10 cellular contexts compared by ENCODE assay signal in the genomic region with DNA sequence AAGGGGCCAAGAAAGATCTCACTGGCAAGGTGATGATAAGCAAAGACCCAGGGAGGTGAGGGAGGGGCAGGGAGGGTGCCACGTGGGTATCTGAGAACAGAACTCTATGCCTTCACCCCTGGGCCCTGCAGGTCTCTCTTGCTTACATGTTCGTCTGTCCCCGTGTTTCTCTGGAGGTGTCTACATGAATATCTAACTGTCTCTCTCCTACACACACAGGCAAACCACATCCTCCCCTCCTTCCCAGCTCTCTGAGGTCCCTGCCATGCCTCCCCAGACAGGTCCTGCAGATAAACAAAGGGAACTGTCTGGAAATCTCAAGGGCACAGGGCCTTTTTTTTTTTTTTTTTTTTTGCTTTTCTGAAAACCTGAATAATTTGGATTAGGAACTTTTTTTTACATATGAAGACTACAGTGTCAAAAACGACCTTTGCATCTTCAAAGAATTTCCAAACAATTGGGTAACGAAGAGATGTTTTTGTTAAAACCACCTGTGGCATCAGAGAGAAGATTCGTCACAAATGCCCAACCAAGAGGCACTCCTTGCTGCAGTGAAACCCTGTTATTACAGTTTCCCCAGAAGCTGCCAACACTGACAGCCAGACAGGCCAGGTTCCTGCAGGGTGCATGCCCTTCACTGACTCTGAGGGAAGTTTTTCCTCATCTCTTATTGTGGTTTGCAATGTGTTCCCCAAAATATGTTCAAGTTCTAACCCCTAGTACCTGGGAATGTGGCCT. TPM values are rescaled to one million over a fixed set of nuclear protein-coding genes. Genes with fewer than 3 reads are reported as not detected.
DNase-seq lines count a peak whose midpoint lies in the region; ATAC-seq, FAIRE-seq and TF ChIP-seq lines count a peak whose summit lies in the region.
"Had no signal": no experiment of that assay in that cellular context is flagged by ENCODE, and none has a peak within 500 bp of the region (broad histone marks: within the 10 kb centered on the region; RNA-seq: fewer than 3 reads in every experiment).

No MANE protein-coding gene starts in this region.

- WGBS in K562 (ENCODE audit: insufficient coverage, low coverage, missing lambda C conversion rate) = 24% methylated on average over 6 of the region's 6 CpGs
- 32 to 42% methylated on average over 6 of the region's 6 CpGs for WGBS in lung, 2 donors

- H2AFZ ChIP-seq in K562 (ENCODE audit: low read depth, low read length) = peak overlapping the region; percentile 61

- in situ Hi-C loops in K562 (cut with MboI) (no loop called here), HAP-1 (cut with MboI; ENCODE audit: low sequenced_read_pairs) (no loop called here)

- POLR2A ChIA-PET in CD4-positive, alpha-beta T cell (lab: Charles Lee) = interaction anchor here (0.6 to 4.2 kb wide), 10 partner anchors 11 to 264 kb away, joined by 3 to 25 read pairs (median 4); a partner anchor contains a TSS
- POLR2A ChIA-PET in K562 (lab: Yijun Ruan, JAX) = interaction anchor here (1.3 to 1.9 kb wide), 3 partner anchors 10 to 16 kb away, joined by 3 to 6 read pairs (median 6); no protein-coding TSS in a partner anchor

- H3K27me3 ChIP-seq in CD4-positive, alpha-beta T cell (ENCODE audit: control insufficient read depth, insufficient read depth, low read length) = no peaks in the 10 kb centered on the region
- H3K27me3 ChIP-seq in RWPE2 (ENCODE audit: insufficient read depth, poor library complexity, severe bottlenecking) (no peaks in the 10 kb centered on the region), K562 (ENCODE audit: control insufficient read depth in 2 of 2, insufficient read depth in 2 of 2, low read length in 2 of 2) (no peaks in the 10 kb centered on the region), lung (ENCODE audit: control insufficient read depth, insufficient read depth) (no peaks in the 10 kb centered on the region), tibial artery (no peaks in the 10 kb centered on the region), HAP-1 (ENCODE audit: low read depth) (no peaks in the 10 kb centered on the region)

- ATAC-seq in CD4-positive, alpha-beta T cell (ENCODE audit: poor library complexity) = peak; percentile 87
- ATAC-seq in RWPE2 (ENCODE audit: low read depth) = peak; percentile 17
- ATAC-seq in K562 = peak; percentile 15; the same call in 1 of the 3 replicates
- ATAC-seq in lung (ENCODE audit: insufficient read depth, low FRiP score) = no peak

- H3K4me1 ChIP-seq in RWPE2 (ENCODE audit: insufficient read depth, poor library complexity, severe bottlenecking) (peaks cover 39% of the 10 kb centered on the region), K562 (replicated peaks in 1 of 2; ENCODE audit: control insufficient read depth in 2 of 2, insufficient read depth in 2 of 2, low read length in 2 of 2) (peaks cover 36 to 55% of the 10 kb centered on the region in 2 experiments), lung (ENCODE audit: control insufficient read depth in 2 of 2, insufficient read depth in 2 of 2, low read length in 2 of 2) (peaks cover 0 to 15% of the 10 kb centered on the region in 2 donors), tibial artery (no peaks in the 10 kb centered on the region), HAP-1 (peaks cover 5% of the 10 kb centered on the region)

- CTCF ChIA-PET in CD4-positive, alpha-beta T cell (lab: Charles Lee) = interaction anchor here (0.8 to 1.5 kb wide), 2 partner anchors 11 to 22 kb away, joined by 5 to 8 read pairs; a partner anchor contains a TSS
- CTCF ChIA-PET in K562 (lab: Yijun Ruan, JAX; ENCODE audit: low intra/inter-chr PET ratio) = no interaction called here

- no peaks in the 10 kb centered on the region for H3K36me3 Mint-ChIP-seq in CD4-positive, alpha-beta T cell (ENCODE audit: low read depth)
- H3K36me3 Mint-ChIP-seq: naive B cell had no signal

- H3K27ac ChIP-seq in CD4-positive, alpha-beta T cell (ENCODE audit: low read depth, low read length) = peak overlapping the region; percentile 57
- peak overlapping the region; percentile 83 for H3K27ac ChIP-seq in RWPE2 (ENCODE audit: poor library complexity, severe bottlenecking)
- H3K27ac ChIP-seq in K562 (ENCODE audit: extremely low read depth, low read depth, low read length) = no peak overlapping the region; the same call in 2 of the 3 replicates
- H3K27ac ChIP-seq in lung (ENCODE audit: low read depth in 1 of 2, low read length in 1 of 2) = peak overlapping the region; percentile 75 to 91
- no peak overlapping the region for H3K27ac ChIP-seq in tibial artery

- no peak for TF ChIP-seq POLR2A in K562 (conservative IDR thresholded peaks at IDR 0.05)

- no peaks in the 10 kb centered on the region for H4K20me1 ChIP-seq in K562 (replicated peaks; ENCODE audit: control insufficient read depth, insufficient read depth, low read length)

- BruUV-seq in K562 (replicated peaks; lab: Mats Ljungman, UMichigan) = no TSS peak

- no peak for TF ChIP-seq EP300 in K562 (IDR thresholded peaks at IDR 0.05; ENCODE audit: low read length)

- TF ChIP-seq RAD21 in K562 (CRISPR knock-in tag; conservative IDR thresholded peaks at IDR 0.05 in 1 of 2, IDR thresholded peaks at IDR 0.05 in 1 of 2) = no peak

- H3K9me3 ChIP-seq in CD4-positive, alpha-beta T cell (ENCODE audit: control insufficient read depth, low read length) = no peaks in the 10 kb centered on the region
- H3K9me3 ChIP-seq in RWPE2 (ENCODE audit: severe bottlenecking) (no peaks in the 10 kb centered on the region), K562 (replicated peaks; ENCODE audit: control insufficient read depth, insufficient read depth, low read depth, low read length) (no peaks in the 10 kb centered on the region), lung (ENCODE audit: control insufficient read depth in 2 of 2, insufficient read depth in 1 of 2, low read length in 1 of 2) (no peaks in the 10 kb centered on the region), tibial artery (no peaks in the 10 kb centered on the region), HAP-1 (no peaks in the 10 kb centered on the region)

- peak; percentile 32 to 78 (median 50) for DNase-seq in CD4-positive, alpha-beta T cell
- DNase-seq in RWPE2 (ENCODE audit: low spot score) (no peak), K562 (ENCODE audit: extremely low read depth in 1 of 4, low spot score in 3 of 4) (peak in 2 of 4 experiments; percentile 32 to 47), lung (ENCODE audit: low spot score) (no peak), tibial artery (no peak), HAP-1 (ENCODE audit: low spot score in 2 of 2) (no peak), DMS79 treated with DMSO at 0.1 percent for 48 hours (lab: John Stamatoyannopoulos, UW) (no peak)
- no peak for DNase-seq in stimulated activated CD8-positive, alpha-beta memory T cell treated with anti-CD3 and anti-CD28 coated beads, Interleukin-4, amount 100 ng/mL, for 48 hours
- DNase-seq: cerebellar nuclear complex, naive B cell had no signal

- no peaks in the 10 kb centered on the region for H3K9me3 Mint-ChIP-seq in CD4-positive, alpha-beta T cell
- H3K9me3 Mint-ChIP-seq: naive B cell had no signal

- intact Hi-C loops in CD4-positive, alpha-beta T cell (cut with DNase I, micrococcal nuclease) = loop anchor here (1.0 to 10.0 kb wide), 7 partner anchors 11 to 532 kb away; a partner anchor contains a TSS
- intact Hi-C loops in K562 (cut with micrococcal nuclease) (no loop called here), tibial artery (cut with DNase I; ENCODE audit: low total_unique reads) (no loop called here)

- peak overlapping the region; percentile 42 for H3K4me2 ChIP-seq in K562 (ENCODE audit: insufficient read depth, low read length)

- H3K9me1 ChIP-seq in K562 (ENCODE audit: control insufficient read depth, insufficient read depth, low read length) = no peaks in the 10 kb centered on the region

- peak overlapping the region; percentile 9 to 84; a peak in 2 of 4 replicates for H3K9ac ChIP-seq in K562 (ENCODE audit: insufficient read depth in 1 of 2, low read depth in 2 of 2, low read length in 2 of 2)

- no peaks in the 10 kb centered on the region for H3K79me2 ChIP-seq in K562 (ENCODE audit: control insufficient read depth, insufficient read depth, low read length)

- peak; percentile 55 for FAIRE-seq in K562 (lab: Jason Lieb, UNC)

- H3K4me3 ChIP-seq in RWPE2 (ENCODE audit: severe bottlenecking) (no peak overlapping the region), K562 (no peak overlapping the region), lung (no peak overlapping the region), tibial artery (no peak overlapping the region), HAP-1 (no peak overlapping the region)

- peaks cover 53% of the 10 kb centered on the region for H3K4me1 Mint-ChIP-seq in CD4-positive, alpha-beta T cell (ENCODE audit: low read depth)

- peak overlapping the region; percentile 97 for H3K27ac Mint-ChIP-seq in CD4-positive, alpha-beta T cell

- H3K27me3 Mint-ChIP-seq in CD4-positive, alpha-beta T cell = no peaks in the 10 kb centered on the region
- H3K27me3 Mint-ChIP-seq: naive B cell had no signal

- H3K36me3 ChIP-seq in RWPE2 (ENCODE audit: low read depth) (peaks cover 6% of the 10 kb centered on the region; the same call in 1 of the 2 replicates), K562 (ENCODE audit: control insufficient read depth, insufficient read depth, low read length) (no peaks in the 10 kb centered on the region), lung (ENCODE audit: control insufficient read depth in 2 of 2, insufficient read depth in 2 of 2, low read length in 2 of 2) (peaks cover 0 to 6% of the 10 kb centered on the region in 2 donors), tibial artery (no peaks in the 10 kb centered on the region), HAP-1 (replicated peaks) (no peaks in the 10 kb centered on the region)

- no peak for TF ChIP-seq CTCF in CD4-positive, alpha-beta T cell (IDR thresholded peaks at IDR 0.05)
- TF ChIP-seq CTCF in RWPE2 (IDR thresholded peaks at IDR 0.05; ENCODE audit: poor library complexity, severe bottlenecking) (no peak), K562 (IDR thresholded peaks at IDR 0.05 in 2 of 3, conservative IDR thresholded peaks at IDR 0.05 in 1 of 3; ENCODE audit: insufficient read depth in 2 of 3, low read depth in 1 of 3, low read length in 3 of 3) (no peak), lung (IDR thresholded peaks at IDR 0.05; ENCODE audit: control extremely low read depth, extremely low read depth) (no peak), tibial artery (IDR thresholded peaks at IDR 0.05) (no peak)

- H3K4me3 Mint-ChIP-seq in CD4-positive, alpha-beta T cell = peak overlapping the region; percentile 43
- H3K4me3 Mint-ChIP-seq: naive B cell had no signal

RNA-seq across cellular contexts. Expression of a gene that starts 17.8 kb away (rescaled TPM):
- 1 to 10 TPM; 1.8 to 2.5 TPM for total RNA-seq in CD4-positive, alpha-beta T cell
- total RNA-seq in K562 (2011; cell fraction: chromatin; rRNA removed; ENCODE audit: low replicate concordance) = 0.44 and 0.93 TPM in 2 replicates
- total RNA-seq in K562 (2011; cell fraction: nucleolus; rRNA removed) = 0.92 and 1.3 TPM in 2 replicates
- 0.81 and 1.4 TPM in 2 replicates for total RNA-seq in K562 (2011; cell fraction: nucleoplasm; rRNA removed)
- 0.09 TPM in 1 of 2 replicates, not detected in the other for total RNA-seq in K562 (2014; rRNA removed)
- 0.11 and 0.22 TPM in 2 replicates for total RNA-seq in K562 (2014; rRNA removed; fragmentation: Illumina TruSeq; extraction: Trizol)
- total RNA-seq in K562 (2015; rRNA removed; fragmentation: Illumina TruSeq; extraction: Trizol) = 0.11 and 0.51 TPM in 2 replicates
- total RNA-seq in K562 (2021) = 0.38 and 0.42 TPM in 2 replicates
- 0.96 and 1.2 TPM in 2 replicates for polyA plus RNA-seq in K562 (2011; rRNA removed)
- 1.4 and 3.5 TPM in 2 replicates for polyA plus RNA-seq in K562 (2011; cell fraction: cytosol; rRNA removed)
- polyA plus RNA-seq in K562 (2011; cell fraction: nucleus; rRNA removed) = 0.66 and 1.1 TPM in 2 replicates
- polyA plus RNA-seq in K562 (2012) = 0.65 and 0.80 TPM in 2 replicates
- 0.25 and 0.42 TPM in 2 replicates for polyA plus RNA-seq in K562 (2014; fragmentation: Illumina TruSeq; extraction: Trizol)
- under 1 TPM; 0.10 to 0.15 TPM for polyA plus RNA-seq in K562 (2014; fragmentation: Nextera tagmentation; extraction: Ambion mirVana)
- polyA plus RNA-seq in K562 (2014; rRNA removed) = 0.27 and 1.7 TPM in 2 replicates
- 0.33 and 1.8 TPM in 2 replicates for polyA minus RNA-seq in K562 (2011; rRNA and poly(A)+ RNA removed)
- polyA minus RNA-seq in K562 (2011; cell fraction: cytosol; rRNA and poly(A)+ RNA removed) = 3.1 and 4.1 TPM in 2 replicates
- 0.40 and 0.56 TPM in 2 replicates for polyA minus RNA-seq in K562 (2011; cell fraction: nucleus; rRNA and poly(A)+ RNA removed)
- 10 to 100 TPM; 23.8 to 63.7 TPM for total RNA-seq in lung
- 10 to 100 TPM; 59.6 to 98.7 TPM for polyA plus RNA-seq in lung

RNA-seq across cellular contexts. Expression of a gene that starts 21.6 kb away (rescaled TPM):
- total RNA-seq in CD4-positive, alpha-beta T cell = 10 to 100 TPM; 32.4 to 35.6 TPM
- 7.3 and 7.4 TPM in 2 replicates for total RNA-seq in K562 (2011; cell fraction: chromatin; rRNA removed; ENCODE audit: low replicate concordance)
- total RNA-seq in K562 (2011; cell fraction: nucleolus; rRNA removed) = 6.1 and 6.7 TPM in 2 replicates
- 9.8 and 13.2 TPM in 2 replicates for total RNA-seq in K562 (2011; cell fraction: nucleoplasm; rRNA removed)
- 24.5 and 28.0 TPM in 2 replicates for total RNA-seq in K562 (2014; rRNA removed)
- 33.9 and 34.6 TPM in 2 replicates for total RNA-seq in K562 (2014; rRNA removed; fragmentation: Illumina TruSeq; extraction: Trizol)
- total RNA-seq in K562 (2015; rRNA removed; fragmentation: Illumina TruSeq; extraction: Trizol) = 33.2 and 36.7 TPM in 2 replicates
- 27.2 and 30.8 TPM in 2 replicates for total RNA-seq in K562 (2021)
- 41.8 and 49.8 TPM in 2 replicates for polyA plus RNA-seq in K562 (2011; rRNA removed)
- polyA plus RNA-seq in K562 (2011; cell fraction: cytosol; rRNA removed) = 32.7 and 45.1 TPM in 2 replicates
- polyA plus RNA-seq in K562 (2011; cell fraction: nucleus; rRNA removed) = 13.7 and 20.4 TPM in 2 replicates
- 29.7 and 37.4 TPM in 2 replicates for polyA plus RNA-seq in K562 (2012)
- polyA plus RNA-seq in K562 (2014; fragmentation: Illumina TruSeq; extraction: Trizol) = 33.1 and 38.3 TPM in 2 replicates
- polyA plus RNA-seq in K562 (2014; fragmentation: Nextera tagmentation; extraction: Ambion mirVana) = 10 to 100 TPM; 16.7 to 17.1 TPM
- 20.3 and 23.1 TPM in 2 replicates for polyA plus RNA-seq in K562 (2014; rRNA removed)
- 37.9 and 40.7 TPM in 2 replicates for polyA minus RNA-seq in K562 (2011; rRNA and poly(A)+ RNA removed)
- 19.5 and 24.3 TPM in 2 replicates for polyA minus RNA-seq in K562 (2011; cell fraction: cytosol; rRNA and poly(A)+ RNA removed)
- 3.8 and 7.4 TPM in 2 replicates for polyA minus RNA-seq in K562 (2011; cell fraction: nucleus; rRNA and poly(A)+ RNA removed)
- total RNA-seq in lung = 10 to 100 TPM; 45.1 to 63.2 TPM
- polyA plus RNA-seq in lung = 10 to 100 TPM; 32.8 to 43.2 TPM

Comparison
In these comparisons a context has a peak if more than half of its experiments do, and no peak if none do; other contexts are left out.
1. DNase-seq: peak in CD4-positive, alpha-beta T cell (10 of 10); none in RWPE2 (single experiment), lung (single experiment), tibial artery (0 of 2), HAP-1 (0 of 2), DMS79 treated with DMSO at 0.1 percent for 48 hours (single experiment) and stimulated activated CD8-positive, alpha-beta memory T cell treated with anti-CD3 and anti-CD28 coated beads, Interleukin-4, amount 100 ng/mL, for 48 hours (single experiment).
2. H3K27ac ChIP-seq: peak in CD4-positive, alpha-beta T cell (single experiment), RWPE2 (single experiment) and lung (2 of 2); none in K562 (single experiment) and tibial artery (0 of 2).
3. RNA of a gene that starts 17.8 kb away (total RNA-seq): 23.8 to 63.7 TPM in lung; 1.8 to 2.5 TPM in CD4-positive, alpha-beta T cell and 0.09 to 1.4 TPM in K562; every median in the first group is over 4 times any median in the second.
4. intact Hi-C loops: an anchor here in CD4-positive, alpha-beta T cell (1.0 to 10.0 kb wide); none called in K562 and tibial artery.